Comparison of ENCODE assay signal across 18 cellular contexts in genomic region chr2:77479395-77479794, GRCh38. TPM values are rescaled to one million over a fixed set of nuclear protein-coding genes. Genes with fewer than 3 reads are reported as not detected.
A peak's percentile ranks its signal among the peaks of the same experiment; 100 is the strongest.
DNase-seq lines count a peak whose midpoint lies in the region; ATAC-seq and TF ChIP-seq lines count a peak whose summit lies in the region.
"Had no signal": no experiment of that assay in that cellular context is flagged by ENCODE, and none has a peak within 500 bp of the region (broad histone marks: within the 10 kb centered on the region; RNA-seq: fewer than 3 reads in every experiment).

No MANE protein-coding gene starts in this region.

- H3K4me2 ChIP-seq in mesenchymal stem cell (ENCODE audit: low read length, poor library complexity, severe bottlenecking) (no peak overlapping the region), neural progenitor cell (no peak overlapping the region)

- H3K9ac ChIP-seq in mesenchymal stem cell (ENCODE audit: low read length) (no peak overlapping the region), neural progenitor cell (no peak overlapping the region)

- no peaks in the 10 kb centered on the region for H3K27me3 Mint-ChIP-seq in activated T-helper 17 cell treated with anti-CD3 and anti-CD28 coated beads, Interleukin-2, amount 50 U/mL, for 72 hours
- H3K27me3 Mint-ChIP-seq in neural progenitor cell (ENCODE audit: insufficient read depth, low read depth): no peaks in the 10 kb centered on the region

- H2BK120ac ChIP-seq in mesenchymal stem cell (ENCODE audit: low read depth, low read length): no peak overlapping the region

- H3K27ac ChIP-seq in HEK293 (ENCODE audit: extremely low read depth, low read depth, low read length) (no peak overlapping the region), mesenchymal stem cell (ENCODE audit: low read length, poor library complexity, severe bottlenecking) (no peak overlapping the region), neural progenitor cell (no peak overlapping the region)
- H3K27ac ChIP-seq: C4-2B had no signal

- DNase-seq in A172 (ENCODE audit: low spot score) (peak; percentile 19), astrocyte of the hippocampus (ENCODE audit: low read depth, low spot score) (peak; percentile 51), mesenchymal stem cell (peak; percentile 49), iPS-NIHi11 (ENCODE audit: low spot score) (no peak), neural progenitor cell (ENCODE audit: low spot score) (no peak)
- DNase-seq in activated T-cell treated with anti-CD3 and anti-CD28 coated beads, Interleukin-2, amount 50 U/mL, for 48 hours: no peak
- DNase-seq: COR-L47, DMS153, EL, NCI-H187, NCI-H345, NCI-H526, SHP77 treated with DMSO at 0.1 percent for 48 hours had no signal

- H3K36me3 Mint-ChIP-seq in activated T-helper 17 cell treated with anti-CD3 and anti-CD28 coated beads, Interleukin-2, amount 50 U/mL, for 72 hours (ENCODE audit: low read depth): no peaks in the 10 kb centered on the region
- peaks cover 2% of the 10 kb centered on the region for H3K36me3 Mint-ChIP-seq in neural progenitor cell

- no peak overlapping the region for H2BK15ac ChIP-seq in mesenchymal stem cell (ENCODE audit: low read depth, poor library complexity, severe bottlenecking)

- CTCF ChIA-PET in HEK293 (lab: Yijun Ruan, JAX): no interaction called here

- H3K9me3 ChIP-seq in HEK293 (ENCODE audit: control insufficient read depth, insufficient read depth, low read depth, low read length) (no peaks in the 10 kb centered on the region), mesenchymal stem cell (ENCODE audit: control insufficient read depth, low read length) (no peaks in the 10 kb centered on the region), neural progenitor cell (ENCODE audit: low read depth) (no peaks in the 10 kb centered on the region)
- H3K9me3 ChIP-seq: HAP-1 had no signal

- no peak overlapping the region for H2BK5ac ChIP-seq in mesenchymal stem cell (ENCODE audit: low read depth, low read length, poor library complexity, severe bottlenecking)

- no peaks in the 10 kb centered on the region for H3K79me1 ChIP-seq in mesenchymal stem cell (replicated peaks; ENCODE audit: low read length, poor library complexity, severe bottlenecking)

- H3K4me1 Mint-ChIP-seq in activated T-helper 17 cell treated with anti-CD3 and anti-CD28 coated beads, Interleukin-2, amount 50 U/mL, for 72 hours: no peaks in the 10 kb centered on the region
- H3K4me1 Mint-ChIP-seq in neural progenitor cell: peaks cover 7% of the 10 kb centered on the region

- H2AFZ ChIP-seq in mesenchymal stem cell (ENCODE audit: low read depth, low read length): no peak overlapping the region
- no peak overlapping the region for H2AFZ ChIP-seq in neural progenitor cell (replicated peaks)

- 11% methylated on average over 6 of the region's 6 CpGs for WGBS in mesenchymal stem cell

- no peak overlapping the region for H3K4me3 ChIP-seq in HEK293 (ENCODE audit: low read depth, low read length)
- H3K4me3 ChIP-seq in mesenchymal stem cell (ENCODE audit: insufficient read depth in 1 of 2, low read depth in 1 of 2, low read length in 2 of 2): no peak overlapping the region
- H3K4me3 ChIP-seq in neural progenitor cell: no peak overlapping the region
- H3K4me3 ChIP-seq: HAP-1 had no signal

- H2AK5ac ChIP-seq in mesenchymal stem cell (ENCODE audit: low read length, severe bottlenecking): no peak overlapping the region

- H3K36me3 ChIP-seq in HEK293 (ENCODE audit: control insufficient read depth in 2 of 2, insufficient read depth in 1 of 2, low read length in 2 of 2) (no peaks in the 10 kb centered on the region), mesenchymal stem cell (ENCODE audit: control insufficient read depth in 1 of 2, insufficient read depth in 2 of 2, low read depth in 1 of 2, low read length in 2 of 2) (no peaks in the 10 kb centered on the region), neural progenitor cell (no peaks in the 10 kb centered on the region)
- H3K36me3 ChIP-seq: HAP-1 had no signal

- H3K9me3 Mint-ChIP-seq in activated T-helper 17 cell treated with anti-CD3 and anti-CD28 coated beads, Interleukin-2, amount 50 U/mL, for 72 hours: peaks cover 19% of the 10 kb centered on the region
- peaks cover 3% of the 10 kb centered on the region for H3K9me3 Mint-ChIP-seq in neural progenitor cell

- H3K27ac Mint-ChIP-seq in activated T-helper 17 cell treated with anti-CD3 and anti-CD28 coated beads, Interleukin-2, amount 50 U/mL, for 72 hours: no peak overlapping the region
- H3K27ac Mint-ChIP-seq in neural progenitor cell: no peak overlapping the region

- H3K14ac ChIP-seq in mesenchymal stem cell (ENCODE audit: low read length in 2 of 2): no peak overlapping the region

- TF ChIP-seq CTCF in HEK293 (tag by site-specific recombination; IDR thresholded peaks at IDR 0.05) (no peak), neural progenitor cell (IDR thresholded peaks at IDR 0.05) (no peak)

- H3F3A ChIP-seq in neural progenitor cell (ENCODE audit: low read depth): no peaks in the 10 kb centered on the region

- no peak overlapping the region for H3K23ac ChIP-seq in mesenchymal stem cell (ENCODE audit: low read length in 2 of 2)

- H3K4me1 ChIP-seq in HEK293 (ENCODE audit: control insufficient read depth, insufficient read depth, low read length) (no peaks in the 10 kb centered on the region), mesenchymal stem cell (ENCODE audit: control insufficient read depth, insufficient read depth, low read depth, low read length) (no peaks in the 10 kb centered on the region), neural progenitor cell (peaks cover under 1% of the 10 kb centered on the region)
- H3K4me1 ChIP-seq: HAP-1 had no signal

- no peak overlapping the region for H4K91ac ChIP-seq in mesenchymal stem cell (ENCODE audit: low read length)

- H2BK12ac ChIP-seq in mesenchymal stem cell (ENCODE audit: low read length in 2 of 2): no peak overlapping the region

- no peaks in the 10 kb centered on the region for H3K79me2 ChIP-seq in neural progenitor cell (ENCODE audit: low read depth)

- ATAC-seq in activated T-helper 17 cell treated with anti-CD3 and anti-CD28 coated beads, Interleukin-2, amount 50 U/mL, for 72 hours (replicated peaks): no peak

- H3K4ac ChIP-seq in mesenchymal stem cell (ENCODE audit: low read depth in 1 of 2, low read length in 2 of 2): no peak overlapping the region

- no peak overlapping the region for H4K8ac ChIP-seq in mesenchymal stem cell (ENCODE audit: low read length)

- H3K27me3 ChIP-seq in mesenchymal stem cell (ENCODE audit: control insufficient read depth in 1 of 2, insufficient read depth in 1 of 2, low read length in 2 of 2): no peaks in the 10 kb centered on the region
- H3K27me3 ChIP-seq in neural progenitor cell: no peaks in the 10 kb centered on the region

- no peaks in the 10 kb centered on the region for H4K20me1 ChIP-seq in neural progenitor cell (ENCODE audit: low read depth)

- no peak overlapping the region for H3K18ac ChIP-seq in mesenchymal stem cell (ENCODE audit: low read depth in 1 of 2, low read length in 2 of 2)

- no peak overlapping the region for H3K4me3 Mint-ChIP-seq in activated T-helper 17 cell treated with anti-CD3 and anti-CD28 coated beads, Interleukin-2, amount 50 U/mL, for 72 hours
- H3K4me3 Mint-ChIP-seq in neural progenitor cell: no peak overlapping the region

- POLR2A ChIA-PET in HEK293 (lab: Yijun Ruan, JAX): no interaction called here

TF ChIP-seq in HEK293, 187 proteins besides CTCF, POLR2A, EP300 and RAD21:
- TF ChIP-seq ZNF596 (tag by site-specific recombination; IDR thresholded peaks at IDR 0.05) (0 out of 2 replicates have a peak, but pooled peaks have one; percentile 15), SETDB1 (IDR thresholded peaks at IDR 0.05; ENCODE audit: insufficient read length, low read length) (no peak), ATF2 (tag by site-specific recombination; IDR thresholded peaks at IDR 0.05; ENCODE audit: low read depth) (no peak), ZNF311 (tag by site-specific recombination; IDR thresholded peaks at IDR 0.05; ENCODE audit: borderline replicate concordance) (no peak), ZNF658 (tag by site-specific recombination; IDR thresholded peaks at IDR 0.05) (no peak), ZNF48 (tag by site-specific recombination; IDR thresholded peaks at IDR 0.05) (no peak)
TF ChIP-seq in HEK293: peak in this region for 1.

RNA-seq across cellular contexts. Expression of gene LRRTM4, which starts 42.8 kb away (rescaled TPM):
- 0.12 and 0.36 TPM in 2 replicates for total RNA-seq in A172 (2014; rRNA removed; shearing (Covaris generic))
- polyA plus RNA-seq in mesenchymal stem cell (2013, experiment 1 of 2): 0.22 TPM
- 0.16 TPM for polyA plus RNA-seq in mesenchymal stem cell (2013, experiment 2 of 2)
- total RNA-seq in activated T-helper 17 cell treated with anti-CD3 and anti-CD28 coated beads, Interleukin-2, amount 50 U/mL, for 72 hours: not detected
- 17.3 and 20.4 TPM in 2 replicates for total RNA-seq in neural progenitor cell (ENCODE audit: low replicate concordance)
- total RNA-seq: OCI-LY7 had no signal

Comparison
In these comparisons a context has a peak if more than half of its experiments do, and no peak if none do; other contexts are left out.
1. DNase-seq: peak in A172 (single experiment), astrocyte of the hippocampus (single experiment) and mesenchymal stem cell (single experiment); none in activated T-cell treated with anti-CD3 and anti-CD28 coated beads, Interleukin-2, amount 50 U/mL, for 48 hours (0 of 2), iPS-NIHi11 (single experiment) and neural progenitor cell (single experiment).
2. RNA of gene LRRTM4, which starts 42.8 kb away (total RNA-seq): 17.3 to 20.4 TPM in neural progenitor cell; 0.12 to 0.36 TPM in A172 and not detected in activated T-helper 17 cell treated with anti-CD3 and anti-CD28 coated beads, Interleukin-2, amount 50 U/mL, for 72 hours; every median in the first group is over 10 times any median in the second.